Comparison of ENCODE assay signal across 8 cellular contexts in genomic region chr15:60359738-60360137, GRCh38. TPM values are rescaled to one million over a fixed set of nuclear protein-coding genes. Genes with fewer than 3 reads are reported as not detected.
DNase-seq lines count a peak whose midpoint lies in the region; ATAC-seq and TF ChIP-seq lines count a peak whose summit lies in the region.
"Not testable (repeated sequence)": the region's sequence is repeated elsewhere in the genome, so short reads cannot be mapped to it uniquely, and the experiment has no call there.

No MANE protein-coding gene starts in this region.

- peaks cover 4 to 12% of the 10 kb centered on the region in 2 donors for H3K36me3 Mint-ChIP-seq in activated T-cell treated with anti-CD3 and anti-CD28 coated beads, Interleukin-2, amount 50 U/mL, for 72 hours (ENCODE audit: insufficient read depth in 2 of 2)
- peaks cover 33% of the 10 kb centered on the region for H3K36me3 Mint-ChIP-seq in endothelial cell (ENCODE audit: low read depth, unreplicated experiment)

- TF ChIP-seq CTCF in AG09319 (IDR thresholded peaks at IDR 0.05; ENCODE audit: low read depth, low read length): peak; percentile 58
- TF ChIP-seq CTCF in endothelial cell (IDR thresholded peaks at IDR 0.05; ENCODE audit: unreplicated experiment): peak; percentile 64
- TF ChIP-seq CTCF in left lung (IDR thresholded peaks at IDR 0.05): peak; percentile 20 to 48

- H3K4me3 Mint-ChIP-seq in activated T-cell treated with anti-CD3 and anti-CD28 coated beads, Interleukin-2, amount 50 U/mL, for 72 hours; endothelial cell (ENCODE audit: unreplicated experiment): not testable (repeated sequence)

- peaks cover 0 to 28% of the 10 kb centered on the region in 2 donors for H3K4me1 ChIP-seq in left lung

- in situ Hi-C loops in SK-MEL-5 (cut with HindIII; ENCODE audit: low pct_unique_long_range_greater_than_20kb, low sequenced_read_pairs): not testable (repeated sequence)

- H3K27ac ChIP-seq in left lung: not testable (repeated sequence)

- intact Hi-C loops in left lung (cut with DNase I): loop anchor here in 1 of 2 donors (10.0 kb wide), 1 partner anchor 85 kb away; no protein-coding TSS in a partner anchor

- peaks cover 5 to 98% of the 10 kb centered on the region in 2 donors for H3K36me3 ChIP-seq in left lung

- H3K27me3 ChIP-seq in left lung: not testable (repeated sequence)

- not testable (repeated sequence) for H3K4me3 ChIP-seq in left lung

- peaks cover 35% of the 10 kb centered on the region for H3K4me1 Mint-ChIP-seq in activated T-cell treated with anti-CD3 and anti-CD28 coated beads, Interleukin-2, amount 50 U/mL, for 72 hours (ENCODE audit: low read depth)
- H3K4me1 Mint-ChIP-seq in endothelial cell (ENCODE audit: unreplicated experiment): not testable (repeated sequence)

- H3K9me3 Mint-ChIP-seq in activated T-cell treated with anti-CD3 and anti-CD28 coated beads, Interleukin-2, amount 50 U/mL, for 72 hours; endothelial cell (ENCODE audit: unreplicated experiment): not testable (repeated sequence)

- ATAC-seq in activated T-cell treated with anti-CD3 and anti-CD28 coated beads, Interleukin-2, amount 50 U/mL, for 72 hours (replicated peaks in 1 of 2): peak in 1 of 2 donors; percentile 19
- ATAC-seq in left lung: peak; percentile 60

- H3K27me3 Mint-ChIP-seq in activated T-cell treated with anti-CD3 and anti-CD28 coated beads, Interleukin-2, amount 50 U/mL, for 72 hours (ENCODE audit: low read depth); endothelial cell (ENCODE audit: unreplicated experiment): not testable (repeated sequence)

- DNase-seq in AG09319 (ENCODE audit: extremely low read depth, low read depth); left lung: not testable (repeated sequence)
- DNase-seq in GM19238 (ENCODE audit: insufficient read length, low spot score) (peak; percentile 28), NCI-H1694 treated with DMSO at 0.1 percent for 48 hours (lab: John Stamatoyannopoulos, UW) (peak; percentile 75), SK-MEL-5 (ENCODE audit: low read depth, low spot score) (peak; percentile 76), endothelial cell (ENCODE audit: low spot score) (peak; percentile 37)
- DNase-seq in activated T-cell treated with anti-CD3 and anti-CD28 coated beads, Interleukin-2, amount 50 U/mL, for 72 hours: peak; percentile 39 to 55
- DNase-seq in stimulated activated CD4-positive, alpha-beta T cell treated with anti-CD3 and anti-CD28 coated beads, Interleukin-12 subunit alpha, Interleukin-12 subunit beta, amount 100 ng/mL, for 4 hours: peak; percentile 13

- not testable (repeated sequence) for H3K9me3 ChIP-seq in left lung

- not testable (repeated sequence) for H3K27ac Mint-ChIP-seq in activated T-cell treated with anti-CD3 and anti-CD28 coated beads, Interleukin-2, amount 50 U/mL, for 72 hours; endothelial cell (ENCODE audit: unreplicated experiment)

RNA-seq across cellular contexts. Expression of gene ANXA2, which starts 38.0 kb away (rescaled TPM):
- 397 and 436 TPM in 2 replicates for total RNA-seq in SK-MEL-5 (2014; rRNA removed; shearing (Covaris generic))
- 362 and 368 TPM in 2 replicates for polyA plus RNA-seq in SK-MEL-5 (2015; cell fraction: cytosol; rRNA removed)
- 109 and 130 TPM in 2 replicates for polyA plus RNA-seq in SK-MEL-5 (2015; cell fraction: nucleus; rRNA removed)
- 10 to 100 TPM; 58.2 to 89.3 TPM for total RNA-seq in activated T-cell treated with anti-CD3 and anti-CD28 coated beads, Interleukin-2, amount 50 U/mL, for 72 hours
- total RNA-seq in endothelial cell (ENCODE audit: unreplicated experiment) (283 TPM), left lung (1,000 to 10,000 TPM; 1,567 to 1,593 TPM)
